ENCODE assay signal across 8 cellular contexts in the genomic region with DNA sequence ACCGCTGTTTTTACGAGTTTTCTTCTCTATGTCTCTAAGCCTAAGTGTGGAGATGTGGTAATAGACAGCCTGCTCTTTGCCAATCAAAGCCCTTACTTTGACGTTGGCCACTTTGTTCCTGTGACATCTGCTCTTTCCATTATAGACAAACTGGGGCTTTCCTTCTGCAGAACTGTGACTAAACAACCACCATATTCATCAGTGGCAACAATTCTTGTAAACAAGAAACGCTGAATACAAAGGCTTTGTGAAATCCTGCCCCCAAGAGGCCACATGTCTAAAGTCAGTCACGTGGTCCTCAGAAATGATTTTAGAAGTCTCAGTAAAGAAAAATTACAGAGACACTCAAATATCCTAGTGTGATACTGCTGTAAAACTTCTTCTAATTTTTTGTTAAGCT. TPM values are rescaled to one million over a fixed set of nuclear protein-coding genes. Genes with fewer than 3 reads are reported as not detected.
DNase-seq lines count a peak whose midpoint lies in the region; ATAC-seq lines count a peak whose summit lies in the region.

No MANE protein-coding gene starts in this region.

- DNase-seq in DMS79 treated with DMSO at 0.1 percent for 48 hours (lab: John Stamatoyannopoulos, UW), result peak; percentile 52
- DNase-seq in DMS79 (lab: John Stamatoyannopoulos, UW), result no peak
- DNase-seq in GM19238 (ENCODE audit: insufficient read length, low spot score), result peak; percentile 20
- peak; percentile 89 for DNase-seq in RKO (ENCODE audit: low spot score)
- peak; percentile 61 to 81 for DNase-seq in dermis microvascular lymphatic vessel endothelial cell (ENCODE audit: low read depth in 2 of 2)
- DNase-seq in midbrain (lab: John Stamatoyannopoulos, UW), result peak; percentile 83
- DNase-seq in cortex of kidney (lab: John Stamatoyannopoulos, UW), result no peak

- peak; percentile 81 for ATAC-seq in HG03432 (IDR thresholded peaks at IDR 0.05; ENCODE audit: unreplicated experiment)

RNA-seq across cellular contexts. Expression of a gene that starts 59.6 kb away (rescaled TPM):
- 149 and 184 TPM in 2 replicates for total RNA-seq in dermis microvascular lymphatic vessel endothelial cell

Comparison
In these comparisons a context has a peak if more than half of its experiments do, and no peak if none do; other contexts are left out.
1. DNase-seq: peak in DMS79 treated with DMSO at 0.1 percent for 48 hours (single experiment), GM19238 (single experiment), RKO (single experiment), dermis microvascular lymphatic vessel endothelial cell (2 of 2) and midbrain (single experiment); none in DMS79 (single experiment) and cortex of kidney (single experiment).